26 cellular contexts compared by ENCODE assay signal in genomic region chr2:241130316-241130715, GRCh38. TPM values are rescaled to one million over a fixed set of nuclear protein-coding genes. Genes with fewer than 3 reads are reported as not detected.
"Had no signal": no experiment of that assay in that cellular context is flagged by ENCODE, and none has a peak within 500 bp of the region (broad histone marks: within the 10 kb centered on the region; RNA-seq: fewer than 3 reads in every experiment).

No MANE protein-coding gene starts in this region.

- H3K4me3 ChIP-seq: ascending aorta, cardiac muscle cell, lung, mucosa of descending colon, ovary, prostate gland, uterus had no signal

- H3K27me3 ChIP-seq: ascending aorta, cardiac muscle cell, neutrophil, ovary, uterus had no signal

- H3K4me1 Mint-ChIP-seq: brain, endodermal cell, nephron progenitor cell had no signal

- H3K4me1 ChIP-seq: ascending aorta, prostate gland, uterus had no signal

- H3K36me3 ChIP-seq: ascending aorta, cardiac muscle cell, ovary, prostate gland, uterus had no signal

- H3K27me3 Mint-ChIP-seq: activated naive CD4-positive, alpha-beta T cell treated with anti-CD3 and anti-CD28 coated beads, Interleukin-2, amount 10 ng/mL, durations not matched to agents 7 days and 5 days; activated naive CD8-positive, alpha-beta T cell treated with anti-CD3 and anti-CD28 coated beads, Interleukin-2, amount 10 ng/mL, durations not matched to agents 7 days and 5 days; T-cell had no signal

- H3K4me3 Mint-ChIP-seq: activated naive CD4-positive, alpha-beta T cell treated with anti-CD3 and anti-CD28 coated beads, Interleukin-2, amount 10 ng/mL, durations not matched to agents 7 days and 5 days; activated naive CD8-positive, alpha-beta T cell treated with anti-CD3 and anti-CD28 coated beads, Interleukin-2, amount 10 ng/mL, durations not matched to agents 7 days and 5 days; brain; endodermal cell; nephron progenitor cell; T-cell had no signal

- H3K27ac Mint-ChIP-seq: activated naive CD4-positive, alpha-beta T cell treated with anti-CD3 and anti-CD28 coated beads, Interleukin-2, amount 10 ng/mL, durations not matched to agents 7 days and 5 days; activated naive CD8-positive, alpha-beta T cell treated with anti-CD3 and anti-CD28 coated beads, Interleukin-2, amount 10 ng/mL, durations not matched to agents 7 days and 5 days; brain; endodermal cell; nephron progenitor cell had no signal

- H3K9me3 Mint-ChIP-seq: activated naive CD4-positive, alpha-beta T cell treated with anti-CD3 and anti-CD28 coated beads, Interleukin-2, amount 10 ng/mL, durations not matched to agents 7 days and 5 days; activated naive CD8-positive, alpha-beta T cell treated with anti-CD3 and anti-CD28 coated beads, Interleukin-2, amount 10 ng/mL, durations not matched to agents 7 days and 5 days; brain; endodermal cell; nephron progenitor cell; T-cell had no signal

- H3K9me3 ChIP-seq: ascending aorta, mucosa of descending colon, neutrophil, ovary, prostate gland, uterus had no signal

- DNase-seq: activated CD4-positive, alpha-beta T cell treated with anti-CD3 and anti-CD28 coated beads for 48 hours; activated CD4-positive, alpha-beta T cell treated with anti-CD3 and anti-CD28 coated beads, Interleukin-2, amount 50 U/mL, for 48 hours; activated CD8-positive, alpha-beta memory T cell treated with anti-CD3 and anti-CD28 coated beads for 24 hours; activated gamma-delta T cell; cortex of kidney; endodermal cell; foreskin fibroblast; hippocampal formation; mucosa of descending colon; nephron progenitor cell; retina; stimulated activated naive CD4-positive, alpha-beta T cell treated with Interleukin-2 at 50 U/mL for 16 hours; T-cell; T-helper 9 cell; trophoblast cell; uterus had no signal

- H3K27ac ChIP-seq: ascending aorta, cardiac muscle cell, neutrophil, ovary, prostate gland, uterus, VCaP had no signal

RNA-seq across cellular contexts. Expression of gene PASK, which starts 19.0 kb away (rescaled TPM):
- total RNA-seq: ascending aorta had no signal
